In genomic region chr1:36732038-36732402, GRCh38 we compare ENCODE assay signal across 1 cellular context.
TF ChIP-seq lines count a peak whose summit lies in the region.

No MANE protein-coding gene starts in this region.

TF ChIP-seq in K562, 482 proteins besides CTCF, POLR2A, EP300 and RAD21:
- TF ChIP-seq RBM22 (IDR thresholded peaks at IDR 0.05; ENCODE audit: low read depth, low read length, poor library complexity, severe bottlenecking) = no peak
- 0 out of 2 replicates have a peak, but pooled peaks have one; percentile 4 for TF ChIP-seq NFE2 (IDR thresholded peaks at IDR 0.05; ENCODE audit: low read depth)
- no peak for TF ChIP-seq ZNF146 (CRISPR knock-in tag; IDR thresholded peaks at IDR 0.05; ENCODE audit: unreplicated experiment)
